ENCODE assay signal across 1 cellular context in the genomic region with DNA sequence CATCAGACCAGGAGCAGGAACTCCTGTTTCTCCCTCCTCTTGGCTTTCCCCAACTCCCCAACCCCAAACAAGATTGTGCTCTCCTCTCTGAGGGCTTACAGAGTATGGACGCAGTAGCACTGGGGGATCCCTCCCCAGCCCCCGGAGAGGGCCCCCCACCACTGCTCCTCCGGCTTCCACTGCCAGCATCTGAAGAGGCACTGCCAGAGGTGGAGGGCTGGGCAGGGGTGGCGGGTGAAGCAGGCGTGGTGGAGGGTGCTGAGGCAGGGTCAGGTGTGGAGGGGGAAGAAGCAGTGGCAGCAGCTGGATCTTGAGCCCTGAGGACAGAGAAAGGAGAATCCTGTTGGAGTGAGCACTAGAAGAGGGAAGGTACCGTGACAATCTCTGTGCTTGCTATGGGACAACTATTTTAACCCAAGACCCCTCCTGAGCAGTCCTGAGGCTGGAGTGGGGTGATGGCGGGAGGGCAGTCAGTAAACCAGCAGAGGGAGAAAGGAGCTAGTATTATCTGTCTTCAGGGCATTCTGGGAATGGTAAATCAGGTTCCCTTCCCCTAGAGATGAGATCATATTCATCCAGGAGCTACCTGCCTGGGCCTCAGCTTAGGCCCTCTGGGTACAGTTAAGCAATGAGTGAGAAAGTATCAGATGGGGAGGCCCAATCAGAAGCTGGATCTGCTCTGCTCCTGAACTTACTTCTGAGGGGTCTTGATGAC.
TF ChIP-seq lines count a peak whose summit lies in the region.

No MANE protein-coding gene starts in this region.

TF ChIP-seq in WTC11, 78 proteins besides CTCF, POLR2A, EP300 and RAD21:
- TF ChIP-seq, protein P1, sequence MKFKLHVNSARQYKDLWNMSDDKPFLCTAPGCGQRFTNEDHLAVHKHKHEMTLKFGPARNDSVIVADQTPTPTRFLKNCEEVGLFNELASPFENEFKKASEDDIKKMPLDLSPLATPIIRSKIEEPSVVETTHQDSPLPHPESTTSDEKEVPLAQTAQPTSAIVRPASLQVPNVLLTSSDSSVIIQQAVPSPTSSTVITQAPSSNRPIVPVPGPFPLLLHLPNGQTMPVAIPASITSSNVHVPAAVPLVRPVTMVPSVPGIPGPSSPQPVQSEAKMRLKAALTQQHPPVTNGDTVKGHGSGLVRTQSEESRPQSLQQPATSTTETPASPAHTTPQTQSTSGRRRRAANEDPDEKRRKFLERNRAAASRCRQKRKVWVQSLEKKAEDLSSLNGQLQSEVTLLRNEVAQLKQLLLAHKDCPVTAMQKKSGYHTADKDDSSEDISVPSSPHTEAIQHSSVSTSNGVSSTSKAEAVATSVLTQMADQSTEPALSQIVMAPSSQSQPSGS (CRISPR knock-in tag; IDR thresholded peaks at IDR 0.05; ENCODE audit: borderline replicate concordance, low read depth), result no peak
- TF ChIP-seq ESRRA (CRISPR knock-in tag; IDR thresholded peaks at IDR 0.05; ENCODE audit: borderline replicate concordance) (no peak), ETV6 (CRISPR knock-in tag; IDR thresholded peaks at IDR 0.05) (no peak), E2F4 (CRISPR knock-in tag; IDR thresholded peaks at IDR 0.05; ENCODE audit: borderline replicate concordance, low read depth) (no peak), NFATC4 (CRISPR knock-in tag; IDR thresholded peaks at IDR 0.05) (no peak)
- TF ChIP-seq, protein P2, sequence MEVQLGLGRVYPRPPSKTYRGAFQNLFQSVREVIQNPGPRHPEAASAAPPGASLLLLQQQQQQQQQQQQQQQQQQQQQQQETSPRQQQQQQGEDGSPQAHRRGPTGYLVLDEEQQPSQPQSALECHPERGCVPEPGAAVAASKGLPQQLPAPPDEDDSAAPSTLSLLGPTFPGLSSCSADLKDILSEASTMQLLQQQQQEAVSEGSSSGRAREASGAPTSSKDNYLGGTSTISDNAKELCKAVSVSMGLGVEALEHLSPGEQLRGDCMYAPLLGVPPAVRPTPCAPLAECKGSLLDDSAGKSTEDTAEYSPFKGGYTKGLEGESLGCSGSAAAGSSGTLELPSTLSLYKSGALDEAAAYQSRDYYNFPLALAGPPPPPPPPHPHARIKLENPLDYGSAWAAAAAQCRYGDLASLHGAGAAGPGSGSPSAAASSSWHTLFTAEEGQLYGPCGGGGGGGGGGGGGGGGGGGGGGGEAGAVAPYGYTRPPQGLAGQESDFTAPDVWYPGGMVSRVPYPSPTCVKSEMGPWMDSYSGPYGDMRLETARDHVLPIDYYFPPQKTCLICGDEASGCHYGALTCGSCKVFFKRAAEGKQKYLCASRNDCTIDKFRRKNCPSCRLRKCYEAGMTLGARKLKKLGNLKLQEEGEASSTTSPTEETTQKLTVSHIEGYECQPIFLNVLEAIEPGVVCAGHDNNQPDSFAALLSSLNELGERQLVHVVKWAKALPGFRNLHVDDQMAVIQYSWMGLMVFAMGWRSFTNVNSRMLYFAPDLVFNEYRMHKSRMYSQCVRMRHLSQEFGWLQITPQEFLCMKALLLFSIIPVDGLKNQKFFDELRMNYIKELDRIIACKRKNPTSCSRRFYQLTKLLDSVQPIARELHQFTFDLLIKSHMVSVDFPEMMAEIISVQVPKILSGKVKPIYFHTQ (CRISPR knock-in tag; IDR thresholded peaks at IDR 0.05), result no peak
- TF ChIP-seq, protein P3, sequence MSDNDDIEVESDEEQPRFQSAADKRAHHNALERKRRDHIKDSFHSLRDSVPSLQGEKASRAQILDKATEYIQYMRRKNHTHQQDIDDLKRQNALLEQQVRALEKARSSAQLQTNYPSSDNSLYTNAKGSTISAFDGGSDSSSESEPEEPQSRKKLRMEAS (CRISPR knock-in tag; IDR thresholded peaks at IDR 0.05), result no peak
- TF ChIP-seq, protein P4, sequence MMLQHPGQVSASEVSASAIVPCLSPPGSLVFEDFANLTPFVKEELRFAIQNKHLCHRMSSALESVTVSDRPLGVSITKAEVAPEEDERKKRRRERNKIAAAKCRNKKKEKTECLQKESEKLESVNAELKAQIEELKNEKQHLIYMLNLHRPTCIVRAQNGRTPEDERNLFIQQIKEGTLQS (CRISPR knock-in tag; conservative IDR thresholded peaks at IDR 0.05), result no peak
